8 cellular contexts compared by ENCODE assay signal in the genomic region with DNA sequence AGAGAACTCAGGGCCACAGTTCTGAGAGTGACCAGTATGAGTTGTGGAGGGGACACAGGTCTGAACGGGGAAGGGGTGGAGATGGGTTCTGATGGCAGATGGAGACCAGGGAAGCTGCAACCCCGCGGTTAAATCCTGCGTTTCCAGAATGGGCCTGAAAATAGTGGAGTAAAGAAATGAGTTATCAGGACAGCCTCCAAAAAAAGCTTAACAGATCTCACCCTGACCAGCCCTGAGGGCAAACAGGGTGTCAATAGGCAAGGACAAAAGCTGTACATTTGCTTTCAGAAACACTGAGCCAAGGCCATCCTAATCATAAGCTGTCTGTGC. TPM values are rescaled to one million over a fixed set of nuclear protein-coding genes. Genes with fewer than 3 reads are reported as not detected.
DNase-seq lines count a peak whose midpoint lies in the region; ATAC-seq and TF ChIP-seq lines count a peak whose summit lies in the region.

No MANE protein-coding gene starts in this region.

- TF ChIP-seq CTCF in Panc1 (IDR thresholded peaks at IDR 0.05) (no peak), fibroblast of villous mesenchyme (IDR thresholded peaks at IDR 0.05; ENCODE audit: insufficient read depth, low read depth, low read length) (no peak), gastrocnemius medialis (IDR thresholded peaks at IDR 0.05 in 4 of 5, conservative IDR thresholded peaks at IDR 0.05 in 1 of 5) (no peak)

- DNase-seq in Panc1 (ENCODE audit: low read depth, low spot score) (no peak), fibroblast of villous mesenchyme (ENCODE audit: low read depth) (no peak), gastrocnemius medialis (no peak), NCI-H2171 (lab: John Stamatoyannopoulos, UW) (no peak), COR-L47 (lab: John Stamatoyannopoulos, UW) (no peak), NCI-H526 treated with DMSO at 0.1 percent for 48 hours (lab: John Stamatoyannopoulos, UW) (no peak)
- no peak for DNase-seq in effector CD8-positive, alpha-beta T cell (lab: John Stamatoyannopoulos, UW)

- CTCF ChIA-PET in Panc1 (lab: Charles Lee) = no interaction called here

- no peaks in the 10 kb centered on the region for H3K36me3 ChIP-seq in Panc1 (ENCODE audit: control insufficient read depth, insufficient read depth, low read length)
- no peaks in the 10 kb centered on the region for H3K36me3 ChIP-seq in gastrocnemius medialis

- TF ChIP-seq POLR2A in gastrocnemius medialis (IDR thresholded peaks at IDR 0.05) = no peak

- H3K4me3 ChIP-seq in Panc1 (ENCODE audit: low read depth in 2 of 2, low read length in 2 of 2) = peak overlapping the region; percentile 39 to 52
- H3K4me3 ChIP-seq in fibroblast of villous mesenchyme (ENCODE audit: low read depth, low read length) = peak overlapping the region; percentile 54
- H3K4me3 ChIP-seq in gastrocnemius medialis = peak overlapping the region; percentile 51 to 71 (median 56)

- H3K27ac ChIP-seq in Panc1 (ENCODE audit: low read length) (no peak overlapping the region), gastrocnemius medialis (no peak overlapping the region)

- H3K27me3 ChIP-seq in Panc1 (ENCODE audit: control insufficient read depth, insufficient read depth, low read length) (peaks cover 25% of the 10 kb centered on the region), gastrocnemius medialis (peaks cover 14 to 37% (median 24%) of the 10 kb centered on the region in 3 donors)

- ATAC-seq in GM18907 (IDR thresholded peaks at IDR 0.05; ENCODE audit: unreplicated experiment) (peak; percentile 9), Panc1 (no peak; the same call in 1 of the 2 replicates), gastrocnemius medialis (no peak)

- H3K9me3 ChIP-seq in Panc1 (ENCODE audit: control insufficient read depth, insufficient read depth, low read depth, low read length) (no peaks in the 10 kb centered on the region), gastrocnemius medialis (no peaks in the 10 kb centered on the region)

- POLR2A ChIA-PET in Panc1 (lab: Charles Lee) = no interaction called here

- H3K4me1 ChIP-seq in Panc1 (ENCODE audit: control insufficient read depth, insufficient read depth, low read length) (peaks cover 4% of the 10 kb centered on the region; the same call in 1 of the 2 replicates), gastrocnemius medialis (peaks cover 0 to 7% of the 10 kb centered on the region in 2 donors)

- intact Hi-C loops in Panc1 (cut with micrococcal nuclease; ENCODE audit: unreplicated experiment) = no loop called here
- intact Hi-C loops in gastrocnemius medialis (cut with DNase I; ENCODE audit: low total_unique reads) = no loop called here

- in situ Hi-C loops in Panc1 (cut with HindIII; ENCODE audit: low pct_unique_long_range_greater_than_20kb, low sequenced_read_pairs) = no loop called here
- in situ Hi-C loops in gastrocnemius medialis (cut with MboI; ENCODE audit: low sequenced_read_pairs in 4 of 4) = no loop called here

- BruUV-seq in Panc1 (replicated peaks; lab: Mats Ljungman, UMichigan) = no TSS peak

RNA-seq across cellular contexts. Expression of a gene that starts 0.6 kb away (rescaled TPM):
- total RNA-seq in Panc1 (2021; ENCODE audit: unreplicated experiment) (0.05 TPM), fibroblast of villous mesenchyme (0.43 and 0.64 TPM in 2 replicates), gastrocnemius medialis (1 to 10 TPM; 1.4 to 2.5 (median 1.8) TPM)
- not detected for polyA plus RNA-seq in Panc1 (2012; ENCODE audit: insufficient read length)

RNA-seq across cellular contexts. Expression of a gene that starts 48.8 kb away (rescaled TPM):
- total RNA-seq in Panc1 (2021; ENCODE audit: unreplicated experiment) = not detected
- polyA plus RNA-seq in Panc1 (2012; ENCODE audit: insufficient read length) = not detected
- total RNA-seq in fibroblast of villous mesenchyme = under 0.01 TPM in 2 replicates
- under 1 TPM in 1 of 4 donors, not detected in 3; 0.22 TPM for total RNA-seq in gastrocnemius medialis
